ENCODE assay signal across 8 cellular contexts in the genomic region with DNA sequence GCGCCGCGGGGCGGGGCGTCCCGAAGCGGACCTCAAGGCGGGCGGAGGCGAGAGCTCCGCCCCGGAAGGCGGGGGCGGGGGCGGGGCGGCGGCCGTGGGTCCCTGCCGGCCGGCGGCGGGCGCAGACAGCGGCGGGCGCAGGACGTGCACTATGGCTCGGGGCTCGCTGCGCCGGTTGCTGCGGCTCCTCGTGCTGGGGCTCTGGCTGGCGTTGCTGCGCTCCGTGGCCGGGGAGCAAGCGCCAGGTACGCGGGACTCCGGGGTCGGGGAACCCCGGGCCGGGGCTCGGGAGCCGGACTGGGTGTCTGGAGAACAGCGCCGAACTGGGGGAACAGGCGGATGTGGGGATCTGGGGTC. TPM values are rescaled to one million over a fixed set of nuclear protein-coding genes. Genes with fewer than 3 reads are reported as not detected.
DNase-seq lines count a peak whose midpoint lies in the region; ATAC-seq and TF ChIP-seq lines count a peak whose summit lies in the region.

A gene with protein sequence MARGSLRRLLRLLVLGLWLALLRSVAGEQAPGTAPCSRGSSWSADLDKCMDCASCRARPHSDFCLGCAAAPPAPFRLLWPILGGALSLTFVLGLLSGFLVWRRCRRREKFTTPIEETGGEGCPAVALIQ (plus strand): TSS at position 122 of the 357 bp plus-strand sequence. CDS start 30 bp downstream, at position 152.

- WGBS in HUES64 = under 1% methylated on average over 49 of the region's 49 CpGs

- no peak for TF ChIP-seq CTCF in SU-DHL-6 (IDR thresholded peaks at IDR 0.05; ENCODE audit: insufficient read depth, low read length, poor library complexity, severe bottlenecking)

- no peaks in the 10 kb centered on the region for H3K27me3 ChIP-seq in HUES64 (ENCODE audit: insufficient read depth, low read length)
- no peaks in the 10 kb centered on the region for H3K27me3 ChIP-seq in SU-DHL-6 (ENCODE audit: low read length)

- ATAC-seq in HG03159 (IDR thresholded peaks at IDR 0.05; ENCODE audit: unreplicated experiment) = no peak
- no peak for ATAC-seq in HG02610 (IDR thresholded peaks at IDR 0.05; ENCODE audit: unreplicated experiment)

- intact Hi-C loops in cardiac septum (cut with DNase I) = loop anchor here (2.0 kb wide), 1 partner anchor 15 kb away; no protein-coding TSS in a partner anchor

- peaks cover 18% of the 10 kb centered on the region for H3F3A ChIP-seq in SU-DHL-6 (ENCODE audit: insufficient read depth)

- H3K27ac ChIP-seq in HUES64 (ENCODE audit: low read depth, low read length) (peak within 1 kb of the TSS; percentile 100), SU-DHL-6 (ENCODE audit: low read depth, low read length) (peak within 1 kb of the TSS; percentile 40)

- H3K79me2 ChIP-seq in SU-DHL-6 (ENCODE audit: insufficient read depth, low read length) = no peaks in the 10 kb centered on the region

- peaks cover 18% of the 10 kb centered on the region for H3K4me1 ChIP-seq in HUES64 (ENCODE audit: insufficient read depth, low read length)

- H2AFZ ChIP-seq in SU-DHL-6 (ENCODE audit: low read depth, low read length, severe bottlenecking) = peak within 1 kb of the TSS; percentile 21

- peaks cover 11% of the 10 kb centered on the region for H3K36me3 ChIP-seq in HUES64 (ENCODE audit: insufficient read depth, low read length)
- H3K36me3 ChIP-seq in SU-DHL-6 (ENCODE audit: low read length) = no peaks in the 10 kb centered on the region

- DNase-seq in ELR (ENCODE audit: low read depth) (peak; percentile 83), amniotic epithelial cell (ENCODE audit: low read depth) (peak; percentile 51), cardiac septum (ENCODE audit: low spot score) (peak; percentile 93), pons (ENCODE audit: low spot score) (peak; percentile 61)

- H3K4me3 ChIP-seq in HUES64 (ENCODE audit: low read length) (peak within 1 kb of the TSS; percentile 78), SU-DHL-6 (ENCODE audit: insufficient read depth, low read length, poor library complexity, severe bottlenecking) (peak within 1 kb of the TSS; percentile 65)

- no peaks in the 10 kb centered on the region for H3K9me2 ChIP-seq in SU-DHL-6 (replicated peaks; ENCODE audit: insufficient read depth, low read length)

- H3K9ac ChIP-seq in HUES64 (ENCODE audit: low read depth, low read length) = peak within 1 kb of the TSS; percentile 92
- H3K9ac ChIP-seq in SU-DHL-6 (ENCODE audit: low read length) = peak within 1 kb of the TSS; percentile 68

- H3K9me3 ChIP-seq in HUES64 (ENCODE audit: insufficient read depth, low read depth, low read length) (no peaks in the 10 kb centered on the region), SU-DHL-6 (ENCODE audit: insufficient read depth, low read length) (no peaks in the 10 kb centered on the region)

- peak within 1 kb of the TSS; percentile 97 for H3K4me2 ChIP-seq in SU-DHL-6 (ENCODE audit: low read depth, low read length, poor library complexity, severe bottlenecking)

- no peaks in the 10 kb centered on the region for H4K20me1 ChIP-seq in SU-DHL-6 (ENCODE audit: low read depth, low read length)

RNA-seq across cellular contexts. Expression of the gene that starts here (rescaled TPM):
- polyA plus RNA-seq in HUES64 (2013, experiment 1 of 2) = 63.8 TPM
- polyA plus RNA-seq in HUES64 (2013, experiment 2 of 2) = 60.7 TPM
- total RNA-seq in cardiac septum = 229 TPM
